1 cellular context compared by ENCODE assay signal in the genomic region with DNA sequence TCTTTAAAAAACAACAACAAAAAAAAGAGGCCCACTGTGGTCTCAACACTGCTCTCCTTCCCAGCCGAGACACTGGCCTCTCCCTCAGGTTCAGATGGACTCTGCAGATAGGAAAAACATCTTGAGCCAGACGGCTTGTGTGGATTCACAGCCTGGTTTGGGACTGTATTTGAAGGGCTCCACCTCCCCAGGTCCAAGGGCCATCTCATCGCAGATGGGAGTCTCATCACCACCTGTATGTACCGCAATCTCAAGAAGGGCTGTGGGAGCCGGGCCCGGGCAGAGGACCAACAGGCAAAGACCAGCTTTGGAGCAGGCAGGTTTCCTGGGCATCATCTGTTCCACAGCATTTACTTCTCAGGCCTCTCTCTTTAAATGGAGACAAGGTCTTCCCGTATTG.
TF ChIP-seq lines count a peak whose summit lies in the region.

No MANE protein-coding gene starts in this region.

TF ChIP-seq in SK-N-SH treated with all-trans-retinoic acid at 6 μM for 48 hours, 23 proteins besides CTCF, POLR2A, EP300 and RAD21 (continued from another document):
- no peak for TF ChIP-seq ZFP3 (CRISPR knock-in tag; IDR thresholded peaks at IDR 0.05)
